ENCODE assay signal across 23 cellular contexts in genomic region chr7:158410720-158411119, GRCh38.
"Had no signal": no experiment of that assay in that cellular context is flagged by ENCODE, and none has a peak within 500 bp of the region (broad histone marks: within the 10 kb centered on the region; RNA-seq: fewer than 3 reads in every experiment).

No MANE protein-coding gene starts in this region.

- FAIRE-seq: astrocyte, islet of Langerhans had no signal

- DNase-seq: activated B cell treated with CpG ODN at 0.5 μM for 24 hours; activated CD4-positive, alpha-beta memory T cell treated with anti-CD3 and anti-CD28 coated beads, Interleukin-2, amount 10 ng/mL, durations not matched to agents 7 days and 5 days; activated CD4-positive, alpha-beta T cell treated with anti-CD3 and anti-CD28 coated beads for 48 hours; activated CD8-positive, alpha-beta memory T cell treated with anti-CD3 and anti-CD28 coated beads, Interleukin-2, amount 10 ng/mL, durations not matched to agents 7 days and 5 days; activated naive CD4-positive, alpha-beta T cell treated with Interleukin-2 at 50 U/mL for 16 hours; activated T-cell treated with anti-CD3 and anti-CD28 coated beads, Interleukin-2, amount 50 U/mL, for 1 hour; dermis blood vessel endothelial cell; effector memory CD4-positive, alpha-beta T cell; foreskin keratinocyte; glutamatergic neuron; hippocampal formation; left colon; mammary epithelial cell; stimulated activated naive CD4-positive, alpha-beta T cell treated with Interleukin-2 at 50 U/mL for 16 hours; T-helper 1 cell; T-helper 9 cell; trophoblast cell had no signal

- H3K27ac ChIP-seq: breast epithelium, foreskin keratinocyte, parathyroid adenoma had no signal

- H3K4me1 ChIP-seq: breast epithelium, foreskin keratinocyte, parathyroid adenoma had no signal

- H3K4me3 ChIP-seq: breast epithelium had no signal

- H3K9me3 ChIP-seq: breast epithelium had no signal

- H3K36me3 ChIP-seq: breast epithelium had no signal

- H3K27me3 ChIP-seq: breast epithelium, foreskin keratinocyte had no signal

- ATAC-seq: activated CD8-positive, alpha-beta memory T cell treated with anti-CD3 and anti-CD28 coated beads, Interleukin-2, amount 10 ng/mL, durations not matched to agents 7 days and 5 days; activated T-helper 17 cell treated with anti-CD3 and anti-CD28 coated beads, Interleukin-2, amount 50 U/mL, for 72 hours; foreskin keratinocyte; left colon; SK-N-SH treated with all-trans-retinoic acid at 6 μM for 48 hours had no signal
